Comparison of ENCODE assay signal across 18 cellular contexts in the genomic region with DNA sequence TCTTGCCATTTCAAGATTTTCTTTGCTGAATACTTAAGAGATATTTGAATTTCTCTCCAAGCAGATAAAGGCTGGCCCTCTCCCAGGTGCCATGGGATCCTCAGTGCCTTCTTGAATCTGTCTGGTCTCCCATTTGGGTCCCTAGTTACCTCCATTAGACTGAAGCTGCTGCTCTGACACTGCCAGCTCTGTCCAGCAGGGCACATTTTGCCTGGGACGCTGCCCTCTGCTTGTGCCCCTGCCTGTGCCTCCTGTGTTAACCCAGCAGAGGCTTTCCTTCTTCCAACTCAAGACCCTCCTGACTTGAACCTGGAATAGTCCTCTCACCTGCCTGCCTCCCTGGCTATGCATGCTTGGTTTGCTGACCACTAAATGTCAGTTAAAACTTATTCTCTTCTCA.
"Had no signal": no experiment of that assay in that cellular context is flagged by ENCODE, and none has a peak within 500 bp of the region (broad histone marks: within the 10 kb centered on the region; RNA-seq: fewer than 3 reads in every experiment).

No MANE protein-coding gene starts in this region.

- H3K27ac Mint-ChIP-seq: activated naive CD8-positive, alpha-beta T cell treated with anti-CD3 and anti-CD28 coated beads for 36 hours; effector memory CD8-positive, alpha-beta T cell; naive thymus-derived CD4-positive, alpha-beta T cell; stimulated activated memory B cell treated with anti-CD40 and anti-IgM and Interleukin-4, amounts not matched to agents 10 μg/mL and 1 μg/mL and 100 μg/mL, for 72 hours; T-helper 1 cell treated with Interleukin-12 subunit alpha and Interleukin-12 subunit beta and Interleukin-4 antibody, amounts not matched to agents 30 μg/mL and 1 μg/mL, for 36 hours had no signal

- H3K4me1 Mint-ChIP-seq: activated naive CD8-positive, alpha-beta T cell treated with anti-CD3 and anti-CD28 coated beads for 36 hours; naive thymus-derived CD4-positive, alpha-beta T cell had no signal

- H3K4me1 ChIP-seq: left ventricle myocardium inferior, sigmoid colon, spleen, testis, upper lobe of right lung had no signal

- H3K27me3 Mint-ChIP-seq: stimulated activated memory B cell treated with anti-CD40 and anti-IgM and Interleukin-4, amounts not matched to agents 10 μg/mL and 1 μg/mL and 100 μg/mL, for 72 hours had no signal

- H3K9me3 ChIP-seq: left ventricle myocardium inferior, ovary, sigmoid colon, spleen, testis, upper lobe of right lung had no signal

- H3K9me3 Mint-ChIP-seq: activated naive CD8-positive, alpha-beta T cell treated with anti-CD3 and anti-CD28 coated beads for 36 hours; effector memory CD8-positive, alpha-beta T cell; T-helper 1 cell treated with Interleukin-12 subunit alpha and Interleukin-12 subunit beta and Interleukin-4 antibody, amounts not matched to agents 30 μg/mL and 1 μg/mL, for 36 hours had no signal

- H3K4me3 Mint-ChIP-seq: activated naive CD8-positive, alpha-beta T cell treated with anti-CD3 and anti-CD28 coated beads for 36 hours; effector memory CD8-positive, alpha-beta T cell; naive thymus-derived CD4-positive, alpha-beta T cell; stimulated activated memory B cell treated with anti-CD40 and anti-IgM and Interleukin-4, amounts not matched to agents 10 μg/mL and 1 μg/mL and 100 μg/mL, for 72 hours; T-helper 1 cell treated with Interleukin-12 subunit alpha and Interleukin-12 subunit beta and Interleukin-4 antibody, amounts not matched to agents 30 μg/mL and 1 μg/mL, for 36 hours had no signal

- H3K36me3 ChIP-seq: cardiac muscle cell, left ventricle myocardium inferior, ovary, sigmoid colon, spleen, upper lobe of right lung had no signal

- DNase-seq: activated CD4-positive, alpha-beta T cell treated with anti-CD3 and anti-CD28 coated beads, Interleukin-2, amount 50 U/mL, for 4 hours; activated naive CD4-positive, alpha-beta T cell; activated naive CD8-positive, alpha-beta T cell treated with anti-CD3 and anti-CD28 coated beads for 36 hours; amniotic stem cell; effector memory CD8-positive, alpha-beta T cell; foreskin melanocyte; left ventricle myocardium inferior; naive thymus-derived CD4-positive, alpha-beta T cell; ovary; sigmoid colon; spleen; stimulated activated CD4-positive, alpha-beta T cell treated with anti-CD3 and anti-CD28 coated beads, Interleukin-4, amount 100 ng/mL, for 4 hours; testis; upper lobe of right lung had no signal

- ATAC-seq: effector memory CD8-positive, alpha-beta T cell; naive thymus-derived CD4-positive, alpha-beta T cell; stimulated activated memory B cell treated with anti-CD40 and anti-IgM and Interleukin-4, amounts not matched to agents 10 μg/mL and 1 μg/mL and 100 μg/mL, for 72 hours; upper lobe of right lung had no signal

- H3K36me3 Mint-ChIP-seq: activated naive CD8-positive, alpha-beta T cell treated with anti-CD3 and anti-CD28 coated beads for 36 hours; naive thymus-derived CD4-positive, alpha-beta T cell; stimulated activated memory B cell treated with anti-CD40 and anti-IgM and Interleukin-4, amounts not matched to agents 10 μg/mL and 1 μg/mL and 100 μg/mL, for 72 hours had no signal

- H3K4me3 ChIP-seq: cardiac muscle cell, left ventricle myocardium inferior, ovary, sigmoid colon, spleen, testis, upper lobe of right lung had no signal

- H3K27ac ChIP-seq: cardiac muscle cell, epithelial cell of prostate, left ventricle myocardium inferior, ovary, sigmoid colon, spleen, testis, upper lobe of right lung had no signal

- H3K27me3 ChIP-seq: cardiac muscle cell, ovary, sigmoid colon, testis, upper lobe of right lung had no signal
